In genomic region chr12:43736921-43737440, GRCh38 we compare ENCODE assay signal across 20 cellular contexts. TPM values are rescaled to one million over a fixed set of nuclear protein-coding genes. Genes with fewer than 3 reads are reported as not detected.
A peak's percentile ranks its signal among the peaks of the same experiment; 100 is the strongest.
DNase-seq lines count a peak whose midpoint lies in the region; ATAC-seq, FAIRE-seq and TF ChIP-seq lines count a peak whose summit lies in the region.
"Had no signal": no experiment of that assay in that cellular context is flagged by ENCODE, and none has a peak within 500 bp of the region (broad histone marks: within the 10 kb centered on the region; RNA-seq: fewer than 3 reads in every experiment).

No MANE protein-coding gene starts in this region.

- H3K4me1 Mint-ChIP-seq in activated CD8-positive, alpha-beta T cell treated with anti-CD3 and anti-CD28 coated beads, Interleukin-2, amount 10 ng/mL, durations not matched to agents 7 days and 5 days (ENCODE audit: low read depth): peaks cover 3% of the 10 kb centered on the region

- FAIRE-seq in H54 (lab: Jason Lieb, UNC): peak; percentile 66
- FAIRE-seq: GM18507 had no signal

- peaks cover 30% of the 10 kb centered on the region for H3K36me3 Mint-ChIP-seq in activated CD8-positive, alpha-beta T cell treated with anti-CD3 and anti-CD28 coated beads, Interleukin-2, amount 10 ng/mL, durations not matched to agents 7 days and 5 days (ENCODE audit: low read depth)

- no peak overlapping the region for H2AFZ ChIP-seq in fibroblast of lung (ENCODE audit: low read length)

- H3K4me1 ChIP-seq in fibroblast of lung (ENCODE audit: control insufficient read depth, extremely low read depth, insufficient read depth, low read length): peaks cover 5% of the 10 kb centered on the region
- H3K4me1 ChIP-seq in skeletal muscle satellite cell (ENCODE audit: control insufficient read depth, insufficient read depth, low read length): peaks cover 44% of the 10 kb centered on the region
- H3K4me1 ChIP-seq: SJSA1 had no signal

- ATAC-seq in HG03457 (IDR thresholded peaks at IDR 0.05; ENCODE audit: unreplicated experiment): no peak
- ATAC-seq in activated CD8-positive, alpha-beta T cell treated with anti-CD3 and anti-CD28 coated beads, Interleukin-2, amount 10 ng/mL, durations not matched to agents 7 days and 5 days: no peak
- ATAC-seq: Right ventricle myocardium inferior had no signal

- no peak for DNase-seq in H54 (ENCODE audit: insufficient read length, low spot score)
- peak; percentile 29 for DNase-seq in LHCN-M2 (ENCODE audit: low read depth)
- peak; percentile 26 to 36 for DNase-seq in fibroblast of lung (ENCODE audit: low read depth in 2 of 2)
- no peak for DNase-seq in cerebellum (ENCODE audit: low spot score)
- no peak for DNase-seq in activated CD8-positive, alpha-beta T cell treated with anti-CD3 and anti-CD28 coated beads, Interleukin-2, amount 10 ng/mL, durations not matched to agents 7 days and 5 days
- DNase-seq: AML-193; Calu3; CD8-positive, alpha-beta memory T cell; GDM1; Karpas-422; NCI-H1694; NCI-H2081; NCI-H2171 treated with DMSO at 0.1 percent for 48 hours; NCI-H526 treated with DMSO at 0.1 percent for 48 hours had no signal

- POLR2A ChIA-PET in activated CD8-positive, alpha-beta T cell treated with anti-CD3 and anti-CD28 coated beads, Interleukin-2, amount 10 ng/mL, durations not matched to agents 7 days and 5 days (lab: Charles Lee): no interaction called here

- H4K20me1 ChIP-seq in fibroblast of lung (ENCODE audit: control insufficient read depth, extremely low read depth, insufficient read depth, low read length): no peaks in the 10 kb centered on the region

- TF ChIP-seq POLR2A in H54 (IDR thresholded peaks at IDR 0.05; ENCODE audit: low read depth, low read length): no peak

- H3K36me3 ChIP-seq in fibroblast of lung (ENCODE audit: control insufficient read depth, insufficient read depth, low read length): peaks cover 3% of the 10 kb centered on the region
- peaks cover 16% of the 10 kb centered on the region for H3K36me3 ChIP-seq in skeletal muscle satellite cell (ENCODE audit: insufficient read depth, low read length)

- H3K27ac Mint-ChIP-seq in activated CD8-positive, alpha-beta T cell treated with anti-CD3 and anti-CD28 coated beads, Interleukin-2, amount 10 ng/mL, durations not matched to agents 7 days and 5 days: no peak overlapping the region
- H3K27ac Mint-ChIP-seq: CD8-positive, alpha-beta memory T cell had no signal

- no peak overlapping the region for H3K4me3 Mint-ChIP-seq in activated CD8-positive, alpha-beta T cell treated with anti-CD3 and anti-CD28 coated beads, Interleukin-2, amount 10 ng/mL, durations not matched to agents 7 days and 5 days
- H3K4me3 Mint-ChIP-seq: CD8-positive, alpha-beta memory T cell had no signal

- H3K27me3 Mint-ChIP-seq in activated CD8-positive, alpha-beta T cell treated with anti-CD3 and anti-CD28 coated beads, Interleukin-2, amount 10 ng/mL, durations not matched to agents 7 days and 5 days (ENCODE audit: low read depth): no peaks in the 10 kb centered on the region
- H3K27me3 Mint-ChIP-seq: CD8-positive, alpha-beta memory T cell had no signal

- no peaks in the 10 kb centered on the region for H3K27me3 ChIP-seq in fibroblast of lung (ENCODE audit: control insufficient read depth, insufficient read depth, low read length)
- no peaks in the 10 kb centered on the region for H3K27me3 ChIP-seq in skeletal muscle satellite cell (ENCODE audit: control insufficient read depth, insufficient read depth, low read length)
- H3K27me3 ChIP-seq: SJSA1 had no signal

- CTCF ChIA-PET in activated CD8-positive, alpha-beta T cell treated with anti-CD3 and anti-CD28 coated beads, Interleukin-2, amount 10 ng/mL, durations not matched to agents 7 days and 5 days (lab: Charles Lee): no interaction called here

- no peaks in the 10 kb centered on the region for H3K79me2 ChIP-seq in fibroblast of lung (ENCODE audit: control insufficient read depth, insufficient read depth, low read length)

- TF ChIP-seq CTCF in fibroblast of lung (conservative IDR thresholded peaks at IDR 0.05 in 1 of 2, IDR thresholded peaks at IDR 0.05 in 1 of 2; ENCODE audit: low read depth in 1 of 2, low read length in 2 of 2): no peak

- H3K4me2 ChIP-seq in fibroblast of lung (ENCODE audit: extremely low read depth, insufficient read depth, low read length) (peak overlapping the region; percentile 34), skeletal muscle satellite cell (ENCODE audit: low read length) (peak overlapping the region; percentile 24)

- no peaks in the 10 kb centered on the region for H3K9me3 Mint-ChIP-seq in activated CD8-positive, alpha-beta T cell treated with anti-CD3 and anti-CD28 coated beads, Interleukin-2, amount 10 ng/mL, durations not matched to agents 7 days and 5 days (ENCODE audit: insufficient read depth)
- H3K9me3 Mint-ChIP-seq: CD8-positive, alpha-beta memory T cell had no signal

- H3K4me3 ChIP-seq in fibroblast of lung (replicated peaks in 1 of 4; ENCODE audit: control extremely low read depth in 1 of 4, insufficient read depth in 1 of 4, low read depth in 3 of 4, low read length in 4 of 4): no peak overlapping the region
- H3K4me3 ChIP-seq in skeletal muscle satellite cell (ENCODE audit: low read length): no peak overlapping the region
- H3K4me3 ChIP-seq: SJSA1 had no signal

- peak overlapping the region; percentile 36 for H3K27ac ChIP-seq in fibroblast of lung (ENCODE audit: insufficient read depth, low read length)
- H3K27ac ChIP-seq: C4-2B, SJSA1 had no signal

- H3K9ac ChIP-seq in fibroblast of lung (ENCODE audit: insufficient read depth, low read length) (no peak overlapping the region), skeletal muscle satellite cell (ENCODE audit: low read depth, low read length) (peak overlapping the region; percentile 38)

- no peaks in the 10 kb centered on the region for H3K9me3 ChIP-seq in fibroblast of lung (ENCODE audit: control insufficient read depth, insufficient read depth, low read depth, low read length)
- H3K9me3 ChIP-seq in skeletal muscle satellite cell (replicated peaks; ENCODE audit: low read length): no peaks in the 10 kb centered on the region
- H3K9me3 ChIP-seq: SJSA1 had no signal

RNA-seq across cellular contexts. Expression of gene PUS7L, which starts 21.6 kb away (rescaled TPM):
- total RNA-seq in LHCN-M2 (2014; rRNA removed) (44.9 and 52.8 TPM in 2 replicates), fibroblast of lung (14.4 and 17.0 TPM in 2 replicates), cerebellum (35.6 TPM)
- polyA plus RNA-seq in LHCN-M2 (2012): 5.0 TPM
- polyA plus RNA-seq in fibroblast of lung: 10.9 and 11.2 TPM in 2 replicates
- 5.0 and 6.6 TPM in 2 replicates for polyA plus RNA-seq in fibroblast of lung (2012)
- 1.5 and 7.4 TPM in 2 replicates for polyA minus RNA-seq in fibroblast of lung (ENCODE audit: low replicate concordance)
- 31.9 and 32.1 TPM in 2 replicates for total RNA-seq in skeletal muscle satellite cell (2012; rRNA removed)
- 10 to 100 TPM; 16.8 to 19.8 TPM for total RNA-seq in activated CD8-positive, alpha-beta T cell treated with anti-CD3 and anti-CD28 coated beads, Interleukin-2, amount 10 ng/mL, durations not matched to agents 7 days and 5 days

RNA-seq across cellular contexts. Expression of gene IRAK4, which starts 21.8 kb away (rescaled TPM):
- total RNA-seq in LHCN-M2 (2014; rRNA removed) (41.0 and 41.6 TPM in 2 replicates), fibroblast of lung (20.0 and 27.6 TPM in 2 replicates), cerebellum (8.3 TPM)
- 9.3 TPM for polyA plus RNA-seq in LHCN-M2 (2012)
- polyA plus RNA-seq in fibroblast of lung: 19.4 and 19.7 TPM in 2 replicates
- polyA plus RNA-seq in fibroblast of lung (2012): 9.6 TPM in 2 replicates
- 1.5 and 4.6 TPM in 2 replicates for polyA minus RNA-seq in fibroblast of lung (ENCODE audit: low replicate concordance)
- total RNA-seq in skeletal muscle satellite cell (2012; rRNA removed): 15.5 and 15.7 TPM in 2 replicates
- 10 to 100 TPM; 32.9 to 37.7 TPM for total RNA-seq in activated CD8-positive, alpha-beta T cell treated with anti-CD3 and anti-CD28 coated beads, Interleukin-2, amount 10 ng/mL, durations not matched to agents 7 days and 5 days

Comparison
In these comparisons a context has a peak if more than half of its experiments do, and no peak if none do; other contexts are left out.
1. DNase-seq: peak in LHCN-M2 (single experiment) and fibroblast of lung (2 of 2); none in H54 (single experiment), cerebellum (single experiment) and activated CD8-positive, alpha-beta T cell treated with anti-CD3 and anti-CD28 coated beads, Interleukin-2, amount 10 ng/mL, durations not matched to agents 7 days and 5 days (single experiment).